ENCODE assay signal across 1 cellular context in genomic region chr5:32190094-32190493, GRCh38.
TF ChIP-seq lines count a peak whose summit lies in the region.

No MANE protein-coding gene starts in this region.

TF ChIP-seq in IMR-90, 13 proteins besides CTCF, POLR2A, EP300 and RAD21:
- no peak for TF ChIP-seq BHLHE40 (IDR thresholded peaks at IDR 0.05; ENCODE audit: low read depth, low read length)
- TF ChIP-seq FOS (IDR thresholded peaks at IDR 0.05; ENCODE audit: low read depth, low read length) = no peak
- TF ChIP-seq, protein P1, sequence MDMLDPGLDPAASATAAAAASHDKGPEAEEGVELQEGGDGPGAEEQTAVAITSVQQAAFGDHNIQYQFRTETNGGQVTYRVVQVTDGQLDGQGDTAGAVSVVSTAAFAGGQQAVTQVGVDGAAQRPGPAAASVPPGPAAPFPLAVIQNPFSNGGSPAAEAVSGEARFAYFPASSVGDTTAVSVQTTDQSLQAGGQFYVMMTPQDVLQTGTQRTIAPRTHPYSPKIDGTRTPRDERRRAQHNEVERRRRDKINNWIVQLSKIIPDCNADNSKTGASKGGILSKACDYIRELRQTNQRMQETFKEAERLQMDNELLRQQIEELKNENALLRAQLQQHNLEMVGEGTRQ (IDR thresholded peaks at IDR 0.05; ENCODE audit: low read depth, low read length) = no peak
- no peak for TF ChIP-seq CHD1 (IDR thresholded peaks at IDR 0.05; ENCODE audit: low read depth, low read length)
- no peak for TF ChIP-seq RFX5 (IDR thresholded peaks at IDR 0.05; ENCODE audit: low read depth, low read length)
- TF ChIP-seq ELK1 (IDR thresholded peaks at IDR 0.05; ENCODE audit: borderline replicate concordance, low read depth, low read length) = no peak
- TF ChIP-seq CEBPB (IDR thresholded peaks at IDR 0.05; ENCODE audit: low read depth, low read length) = no peak
- TF ChIP-seq NFE2L2 (IDR thresholded peaks at IDR 0.05; ENCODE audit: low read depth, low read length) = no peak
- no peak for TF ChIP-seq SMC3 (IDR thresholded peaks at IDR 0.05; ENCODE audit: low read depth, low read length)
- no peak for TF ChIP-seq MXI1 (IDR thresholded peaks at IDR 0.05; ENCODE audit: borderline replicate concordance, low read depth, low read length)
- TF ChIP-seq MAFK (IDR thresholded peaks at IDR 0.05; ENCODE audit: low read depth, low read length) = no peak
- no peak for TF ChIP-seq MAZ (IDR thresholded peaks at IDR 0.05; ENCODE audit: borderline replicate concordance, low read depth, low read length)
- no peak for TF ChIP-seq RCOR1 (IDR thresholded peaks at IDR 0.05; ENCODE audit: insufficient replicate concordance, low read length)
TF ChIP-seq in IMR-90: peak in this region for 0.
